In the genomic region with DNA sequence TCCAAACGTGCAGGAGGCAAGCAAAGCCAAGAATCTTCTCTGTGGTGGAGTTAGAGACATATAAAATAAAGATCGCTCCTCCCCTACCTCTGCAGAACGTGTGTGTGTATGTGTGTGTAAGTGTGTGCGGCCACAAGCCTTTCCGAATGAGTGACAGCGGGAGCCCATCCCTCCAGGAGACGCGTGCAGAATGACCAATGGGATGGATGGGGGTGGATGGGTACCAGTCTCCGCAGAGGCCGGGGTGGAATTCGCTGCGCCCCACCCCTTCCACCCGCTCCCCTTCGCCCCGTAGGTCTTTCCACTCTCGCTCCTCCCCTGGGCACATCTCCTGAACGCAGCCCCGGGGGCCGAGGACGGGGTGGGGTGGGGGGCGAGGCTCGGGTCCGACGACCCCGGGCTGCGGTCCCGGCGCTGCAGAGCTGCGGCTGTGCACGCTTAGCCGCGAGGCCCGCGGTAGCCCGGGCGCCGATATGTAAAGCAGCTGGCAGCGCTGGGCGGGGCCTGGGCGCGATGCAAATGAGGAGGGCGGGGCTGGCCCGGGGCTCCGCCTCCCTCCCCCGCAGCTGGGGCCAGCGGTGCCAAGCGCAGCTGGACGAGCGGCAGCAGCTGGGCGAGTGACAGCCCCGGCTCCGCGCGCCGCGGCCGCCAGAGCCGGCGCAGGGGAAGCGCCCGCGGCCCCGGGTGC, we compare ENCODE assay signal across 8 cellular contexts. TPM values are rescaled to one million over a fixed set of nuclear protein-coding genes. Genes with fewer than 3 reads are reported as not detected.
DNase-seq lines count a peak whose midpoint lies in the region; ATAC-seq and TF ChIP-seq lines count a peak whose summit lies in the region.

A gene (plus strand): TSS at position 594 of the 688 bp plus-strand sequence.

- peak within 1 kb of the TSS; percentile 44 for H3K4me2 ChIP-seq in parathyroid adenoma (ENCODE audit: low read length)

- in situ Hi-C loops in ACHN (cut with HindIII; ENCODE audit: low pct_ligation_motif_present, low pct_unique_long_range_greater_than_20kb, low sequenced_read_pairs), result no loop called here

- peaks cover 23% of the 10 kb centered on the region for H3K27me3 ChIP-seq in SJSA1 (replicated peaks)
- no peaks in the 10 kb centered on the region for H3K27me3 ChIP-seq in parathyroid adenoma (ENCODE audit: control insufficient read depth, insufficient read depth, low read length)
- H3K27me3 ChIP-seq in thyroid gland, result no peaks in the 10 kb centered on the region

- H2AFZ ChIP-seq in parathyroid adenoma, result peak within 1 kb of the TSS; percentile 33

- WGBS in thyroid gland, 2 donors, result 0 to 1% methylated on average over 21 to 25 of the region's 63 CpGs

- no peak within 1 kb of the TSS for H3K9ac ChIP-seq in parathyroid adenoma

- H3K36me3 ChIP-seq in SJSA1, result no peaks in the 10 kb centered on the region
- H3K36me3 ChIP-seq in parathyroid adenoma (ENCODE audit: control insufficient read depth, insufficient read depth, low read length), result no peaks in the 10 kb centered on the region
- H3K36me3 ChIP-seq in thyroid gland, result no peaks in the 10 kb centered on the region

- DNase-seq in ACHN, result peak; percentile 15
- DNase-seq in SJSA1 (ENCODE audit: low read depth in 1 of 2, low spot score in 2 of 2), result peak; percentile 64 to 73
- DNase-seq in activated gamma-delta T cell treated with anti-CD3 and anti-CD28 coated beads, Interleukin-2, amount 50 U/mL, for 16 hours (ENCODE audit: low read depth), result peak; percentile 81
- peak; percentile 89 for DNase-seq in Right ventricle myocardium superior
- peak; percentile 32 to 42 for DNase-seq in thyroid gland

- intact Hi-C loops in Right ventricle myocardium superior (cut with DNase I) (no loop called here), thyroid gland (cut with DNase I) (no loop called here)

- no peaks in the 10 kb centered on the region for H3K79me2 ChIP-seq in parathyroid adenoma

- ATAC-seq in GM18907 (IDR thresholded peaks at IDR 0.05; ENCODE audit: unreplicated experiment) (peak; percentile 77), HG03139 (IDR thresholded peaks at IDR 0.05; ENCODE audit: unreplicated experiment) (peak; percentile 71), Right ventricle myocardium superior (ENCODE audit: poor library complexity) (peak; percentile 92)

- TF ChIP-seq POLR2A in thyroid gland (IDR thresholded peaks at IDR 0.05), result peak in 1 of 2 donors; percentile 11

- no peak within 1 kb of the TSS for H3K27ac ChIP-seq in SJSA1
- H3K27ac ChIP-seq in parathyroid adenoma, result no peak within 1 kb of the TSS
- H3K27ac ChIP-seq in thyroid gland, result no peak within 1 kb of the TSS

- TF ChIP-seq CTCF in parathyroid adenoma (IDR thresholded peaks at IDR 0.05) (no peak), thyroid gland (IDR thresholded peaks at IDR 0.05) (no peak)

- H3K4me3 ChIP-seq in SJSA1 (peak within 1 kb of the TSS; percentile 40), parathyroid adenoma (ENCODE audit: low read depth, low read length) (no peak within 1 kb of the TSS), thyroid gland (replicated peaks in 1 of 3) (peak within 1 kb of the TSS in 1 of 3 donors; percentile 44)

- H3K4me1 ChIP-seq in SJSA1 (replicated peaks) (peaks cover 23% of the 10 kb centered on the region), parathyroid adenoma (no peaks in the 10 kb centered on the region), thyroid gland (peaks cover 0 to 24% of the 10 kb centered on the region in 2 donors)

- H3K9me3 ChIP-seq in SJSA1 (replicated peaks) (no peaks in the 10 kb centered on the region), parathyroid adenoma (ENCODE audit: control insufficient read depth, low read length) (no peaks in the 10 kb centered on the region), thyroid gland (no peaks in the 10 kb centered on the region)

RNA-seq across cellular contexts. Expression of the gene that starts here (rescaled TPM):
- 1.8 and 4.2 TPM in 2 replicates for total RNA-seq in SJSA1 (2014; rRNA removed; shearing (Covaris generic))
- 1.7 TPM for total RNA-seq in Right ventricle myocardium superior
- 1 to 10 TPM; 2.0 to 8.6 (median 4.0) TPM for total RNA-seq in thyroid gland

Comparison
In these comparisons a context has a peak if more than half of its experiments do, and no peak if none do; other contexts are left out.
1. DNase-seq: peak in every context shown above with its lines; median percentile 89 in Right ventricle myocardium superior; 81 in activated gamma-delta T cell treated with anti-CD3 and anti-CD28 coated beads, Interleukin-2, amount 50 U/mL, for 16 hours; 68 in SJSA1; 37 in thyroid gland; 15 in ACHN.